In genomic region chr9:75086443-75087278, GRCh38 we compare ENCODE assay signal across 1 cellular context.
TF ChIP-seq lines count a peak whose summit lies in the region.

No MANE protein-coding gene starts in this region.

TF ChIP-seq in H1, 55 proteins besides CTCF, POLR2A, EP300 and RAD21:
- no peak for TF ChIP-seq HDAC6 (IDR thresholded peaks at IDR 0.05; ENCODE audit: low read depth, low read length)
- no peak for TF ChIP-seq CTBP2 (IDR thresholded peaks at IDR 0.05; ENCODE audit: borderline replicate concordance, insufficient read depth, insufficient read length, low read length)
- TF ChIP-seq SP4 (IDR thresholded peaks at IDR 0.05; ENCODE audit: low read length): no peak
- no peak for TF ChIP-seq RXRA (IDR thresholded peaks at IDR 0.05; ENCODE audit: insufficient read depth, low read depth, low read length)
- no peak for TF ChIP-seq MAFK (IDR thresholded peaks at IDR 0.05; ENCODE audit: low read depth, low read length)
- TF ChIP-seq ATF3 (IDR thresholded peaks at IDR 0.05; ENCODE audit: insufficient read depth, low read depth, low read length): no peak
- TF ChIP-seq CEBPB (IDR thresholded peaks at IDR 0.05; ENCODE audit: low read depth, low read length): no peak
